8 cellular contexts compared by ENCODE assay signal in genomic region chr6:106512958-106513480, GRCh38.
DNase-seq lines count a peak whose midpoint lies in the region; ATAC-seq and TF ChIP-seq lines count a peak whose summit lies in the region.

No MANE protein-coding gene starts in this region.

- no peak for TF ChIP-seq CTCF in CD4-positive, alpha-beta T cell (IDR thresholded peaks at IDR 0.05)
- no peak for TF ChIP-seq CTCF in chondrocyte (IDR thresholded peaks at IDR 0.05)

- H3K9ac ChIP-seq in HUES48 (ENCODE audit: low read depth, low read length): no peak overlapping the region

- peaks cover 22% of the 10 kb centered on the region for H3K36me3 Mint-ChIP-seq in CD4-positive, alpha-beta T cell (ENCODE audit: low read depth)
- H3K36me3 Mint-ChIP-seq in chondrocyte (ENCODE audit: low read depth): no peaks in the 10 kb centered on the region
- H3K36me3 Mint-ChIP-seq in natural killer cell treated with Interleukin-12 subunit alpha and Interleukin-12 subunit beta and Interleukin-15 and Interleukin-18, amount 100 ng/mL, for 72 hours: no peaks in the 10 kb centered on the region

- H3K27me3 ChIP-seq in CD4-positive, alpha-beta T cell (ENCODE audit: control insufficient read depth, insufficient read depth, low read length): no peaks in the 10 kb centered on the region
- H3K27me3 ChIP-seq in HUES48 (ENCODE audit: control insufficient read depth, insufficient read depth, low read length): peaks cover 69% of the 10 kb centered on the region

- peak overlapping the region; percentile 96 for H3K27ac ChIP-seq in CD4-positive, alpha-beta T cell (ENCODE audit: low read depth, low read length)
- H3K27ac ChIP-seq in HUES48 (ENCODE audit: low read depth, low read length): no peak overlapping the region

- peaks cover 12% of the 10 kb centered on the region for H3K27me3 Mint-ChIP-seq in CD4-positive, alpha-beta T cell
- peaks cover 24% of the 10 kb centered on the region for H3K27me3 Mint-ChIP-seq in chondrocyte (ENCODE audit: low read depth)
- peaks cover 18% of the 10 kb centered on the region in 2 donors for H3K27me3 Mint-ChIP-seq in natural killer cell treated with Interleukin-12 subunit alpha and Interleukin-12 subunit beta and Interleukin-15 and Interleukin-18, amount 100 ng/mL, for 72 hours

- no peaks in the 10 kb centered on the region for H3K9me3 ChIP-seq in CD4-positive, alpha-beta T cell (ENCODE audit: control insufficient read depth, low read length)
- no peaks in the 10 kb centered on the region for H3K9me3 ChIP-seq in HUES48 (ENCODE audit: control insufficient read depth, insufficient read depth, low read length)

- peaks cover 59% of the 10 kb centered on the region for H3K4me1 Mint-ChIP-seq in CD4-positive, alpha-beta T cell (ENCODE audit: low read depth)
- peaks cover 39% of the 10 kb centered on the region for H3K4me1 Mint-ChIP-seq in chondrocyte (ENCODE audit: low read depth)
- H3K4me1 Mint-ChIP-seq in natural killer cell treated with Interleukin-12 subunit alpha and Interleukin-12 subunit beta and Interleukin-15 and Interleukin-18, amount 100 ng/mL, for 72 hours (ENCODE audit: low read depth in 2 of 2): peaks cover 37 to 55% of the 10 kb centered on the region in 2 donors

- intact Hi-C loops in CD4-positive, alpha-beta T cell (cut with DNase I, micrococcal nuclease): loop anchor here (1.0 to 10.0 kb wide), 7 partner anchors 8 to 1658 kb away; partner anchors contain the start of genes HACE1 (in 1 of the 2), QRSL1 (in 1 of the 2) and RTN4IP1 (in 1 of the 2)

- peak overlapping the region; percentile 63 for H3K4me3 ChIP-seq in HUES48 (ENCODE audit: low read depth, low read length)

- no peak for ATAC-seq in CD4-positive, alpha-beta T cell (ENCODE audit: poor library complexity)
- no peak for ATAC-seq in natural killer cell treated with Interleukin-12 subunit alpha and Interleukin-12 subunit beta and Interleukin-15 and Interleukin-18, amount 100 ng/mL, for 72 hours
- ATAC-seq in GM21786 (IDR thresholded peaks at IDR 0.05; ENCODE audit: unreplicated experiment) (no peak), HG03025 (IDR thresholded peaks at IDR 0.05; ENCODE audit: low FRiP score, unreplicated experiment) (no peak)

- no peak for DNase-seq in CD4-positive, alpha-beta T cell
- DNase-seq in chondrocyte (ENCODE audit: low spot score) (no peak), NCI-H82 treated with DMSO at 0.1 percent for 48 hours (lab: John Stamatoyannopoulos, UW; ENCODE audit: unreplicated experiment) (no peak)
- DNase-seq in natural killer cell treated with Interleukin-12 subunit alpha and Interleukin-12 subunit beta and Interleukin-15 and Interleukin-18, amount 100 ng/mL, for 72 hours (ENCODE audit: low spot score): no peak
- no peak for DNase-seq in central memory CD4-positive, alpha-beta T cell

- no peaks in the 10 kb centered on the region for H3K9me3 Mint-ChIP-seq in CD4-positive, alpha-beta T cell
- H3K9me3 Mint-ChIP-seq in chondrocyte (ENCODE audit: low read depth): peaks cover 3% of the 10 kb centered on the region
- H3K9me3 Mint-ChIP-seq in natural killer cell treated with Interleukin-12 subunit alpha and Interleukin-12 subunit beta and Interleukin-15 and Interleukin-18, amount 100 ng/mL, for 72 hours: no peaks in the 10 kb centered on the region

- H3K27ac Mint-ChIP-seq in CD4-positive, alpha-beta T cell: peak overlapping the region; percentile 97
- peak overlapping the region; percentile 54 for H3K27ac Mint-ChIP-seq in chondrocyte (ENCODE audit: unreplicated experiment)
- H3K27ac Mint-ChIP-seq in natural killer cell treated with Interleukin-12 subunit alpha and Interleukin-12 subunit beta and Interleukin-15 and Interleukin-18, amount 100 ng/mL, for 72 hours: peak overlapping the region; percentile 54 to 70

- POLR2A ChIA-PET in CD4-positive, alpha-beta T cell (lab: Charles Lee): interaction anchor here (0.8 to 6.8 kb wide), 12 partner anchors 10 to 187 kb away, joined by 3 to 248 read pairs (median 9); partner anchors contain the start of gene ATG5

- CTCF ChIA-PET in CD4-positive, alpha-beta T cell (lab: Charles Lee): interaction anchor here (1.2 to 6.5 kb wide), 13 partner anchors 10 to 54 kb away, joined by 3 to 89 read pairs (median 6); no protein-coding TSS in a partner anchor

- H3K36me3 ChIP-seq in HUES48 (ENCODE audit: control insufficient read depth, insufficient read depth, low read length): no peaks in the 10 kb centered on the region

- peaks cover 21% of the 10 kb centered on the region for H3K4me1 ChIP-seq in HUES48 (ENCODE audit: control insufficient read depth, insufficient read depth, low read length)

- H3K4me3 Mint-ChIP-seq in CD4-positive, alpha-beta T cell: peak overlapping the region; percentile 96
- peak overlapping the region; percentile 72 for H3K4me3 Mint-ChIP-seq in chondrocyte (ENCODE audit: unreplicated experiment)
- H3K4me3 Mint-ChIP-seq in natural killer cell treated with Interleukin-12 subunit alpha and Interleukin-12 subunit beta and Interleukin-15 and Interleukin-18, amount 100 ng/mL, for 72 hours: peak overlapping the region; percentile 96
